Comparison of ENCODE assay signal across 21 cellular contexts in the genomic region with DNA sequence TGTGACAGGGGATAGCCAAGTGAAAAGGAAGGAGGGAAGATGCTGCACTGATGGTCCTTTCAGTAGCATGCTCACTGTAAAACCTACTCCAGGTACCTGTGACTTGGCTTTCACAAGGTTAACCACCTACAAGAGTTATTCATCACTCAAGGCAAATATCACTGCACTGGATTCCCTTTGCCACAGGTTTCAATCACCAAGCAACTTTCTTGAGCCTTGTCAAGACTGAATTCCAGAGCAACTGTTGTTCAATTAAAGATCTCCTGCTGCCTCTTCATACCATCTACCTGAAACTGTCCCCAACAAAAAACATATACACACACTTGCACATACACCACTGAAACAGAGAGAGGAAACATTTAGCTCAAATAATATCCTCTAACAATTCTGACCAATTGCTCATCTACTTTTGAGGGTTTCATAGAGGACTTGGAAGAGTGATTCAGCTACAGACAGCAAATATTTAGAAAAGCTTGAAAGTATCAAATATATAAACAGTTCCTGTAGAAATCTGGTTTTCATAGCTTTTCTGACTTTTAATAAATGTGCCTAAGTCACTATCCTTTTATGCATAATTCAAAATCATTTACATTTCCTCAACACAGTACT. TPM values are rescaled to one million over a fixed set of nuclear protein-coding genes. Genes with fewer than 3 reads are reported as not detected.
DNase-seq lines count a peak whose midpoint lies in the region; ATAC-seq, FAIRE-seq and TF ChIP-seq lines count a peak whose summit lies in the region.
"Had no signal": no experiment of that assay in that cellular context is flagged by ENCODE, and none has a peak within 500 bp of the region (broad histone marks: within the 10 kb centered on the region; RNA-seq: fewer than 3 reads in every experiment).

No MANE protein-coding gene starts in this region.

- no peak overlapping the region for H2AK9ac ChIP-seq in IMR-90 (replicated peaks; ENCODE audit: low read depth, low read length, poor library complexity)

- in situ Hi-C loops in IMR-90 (cut with MboI; ENCODE audit: low sequenced_read_pairs), result no loop called here
- in situ Hi-C loops in mammary epithelial cell (cut with MboI; ENCODE audit: low sequenced_read_pairs in 2 of 2), result loop anchor here in 1 of 2 donors (10.0 kb wide), 1 partner anchor 106 kb away; no protein-coding TSS in a partner anchor

- peak overlapping the region; percentile 24; the same call in 1 of the 2 replicates for H2BK20ac ChIP-seq in IMR-90 (ENCODE audit: low read depth, low read length)

- H3K79me2 ChIP-seq in mammary epithelial cell (ENCODE audit: insufficient read depth, low read length), result peaks cover 96% of the 10 kb centered on the region

- H3K4me3 ChIP-seq in IMR-90 (ENCODE audit: insufficient read depth, low read depth, low read length), result no peak overlapping the region
- peak overlapping the region in 2 of 3 experiments; percentile 90 to 96 for H3K4me3 ChIP-seq in mammary epithelial cell (replicated peaks in 1 of 3; ENCODE audit: insufficient read depth in 1 of 3, low read depth in 2 of 3, low read length in 3 of 3)
- H3K4me3 ChIP-seq: transverse colon had no signal

- H3K27me3 Mint-ChIP-seq in neural crest cell (ENCODE audit: low read depth), result peaks cover 5% of the 10 kb centered on the region
- H3K27me3 Mint-ChIP-seq in activated naive CD8-positive, alpha-beta T cell treated with anti-CD3 and anti-CD28 coated beads, Interleukin-2, amount 50 U/mL, for 24 hours, result peaks cover 42% of the 10 kb centered on the region

- no peak overlapping the region for H2AK5ac ChIP-seq in IMR-90 (ENCODE audit: low read depth, low read length)

- DNase-seq in D721Med (ENCODE audit: insufficient read length, low spot score) (no peak), IMR-90 (peak; percentile 34), mammary epithelial cell (peak; percentile 46), neural crest cell (ENCODE audit: low read depth, low spot score) (no peak), NCI-H69 (lab: John Stamatoyannopoulos, UW) (no peak)
- DNase-seq in activated naive CD8-positive, alpha-beta T cell treated with anti-CD3 and anti-CD28 coated beads, Interleukin-2, amount 50 U/mL, for 24 hours, result no peak
- DNase-seq: activated CD4-positive, alpha-beta T cell treated with anti-CD3 and anti-CD28 coated beads for 48 hours; activated gamma-delta T cell treated with Interleukin-2 at 50 U/mL for 16 hours; anterior cingulate cortex; EL; endodermal cell; H7; hippocampal formation; NCI-H1105; OCI-M1; right cardiac atrium; stimulated activated naive CD4-positive, alpha-beta T cell treated with Interleukin-2 at 50 U/mL for 16 hours; T-helper 9 cell; transverse colon had no signal

- no peak for TF ChIP-seq POLR2A in IMR-90 (IDR thresholded peaks at IDR 0.05; ENCODE audit: low read depth, low read length)

- peak overlapping the region; percentile 4 for H3K4me3 Mint-ChIP-seq in neural crest cell
- H3K4me3 Mint-ChIP-seq in activated naive CD8-positive, alpha-beta T cell treated with anti-CD3 and anti-CD28 coated beads, Interleukin-2, amount 50 U/mL, for 24 hours, result no peak overlapping the region
- H3K4me3 Mint-ChIP-seq: endodermal cell had no signal

- dilution Hi-C loops in IMR-90 (cut with HindIII; ENCODE audit: low sequenced_read_pairs, unreplicated experiment) (no loop called here), mammary epithelial cell (cut with HindIII; ENCODE audit: low sequenced_read_pairs) (loop anchor here (5.0 kb wide), 1 partner anchor 41 kb away; no protein-coding TSS in a partner anchor)

- peak overlapping the region; percentile 37 for H2BK5ac ChIP-seq in IMR-90 (ENCODE audit: low read depth, low read length, poor library complexity, severe bottlenecking)

- no peak overlapping the region for H4K5ac ChIP-seq in IMR-90 (ENCODE audit: low read depth, low read length)

- peak overlapping the region; percentile 64; the same call in 1 of the 2 replicates for H3K56ac ChIP-seq in IMR-90 (ENCODE audit: extremely low read depth, insufficient read depth, low read length)

- no peak overlapping the region for H2AFZ ChIP-seq in IMR-90 (replicated peaks; ENCODE audit: low read length, poor library complexity)
- no peak overlapping the region for H2AFZ ChIP-seq in mammary epithelial cell (ENCODE audit: low read depth, low read length)

- H3K23ac ChIP-seq in IMR-90 (ENCODE audit: low read depth, low read length), result peak overlapping the region; percentile 89

- H4K20me1 ChIP-seq in IMR-90 (ENCODE audit: insufficient read depth, low read length) (peaks cover 60% of the 10 kb centered on the region), mammary epithelial cell (ENCODE audit: insufficient read depth, low read length) (peaks cover 2% of the 10 kb centered on the region)

- H3K9me3 ChIP-seq in IMR-90 (ENCODE audit: control insufficient read depth, insufficient read depth, low read length) (no peaks in the 10 kb centered on the region), mammary epithelial cell (replicated peaks; ENCODE audit: insufficient read depth, low read length) (no peaks in the 10 kb centered on the region)
- H3K9me3 ChIP-seq: transverse colon had no signal

- no peak overlapping the region; the same call in 1 of the 2 replicates for H3K14ac ChIP-seq in IMR-90 (replicated peaks; ENCODE audit: low read depth, low read length)

- H3K4ac ChIP-seq in IMR-90 (ENCODE audit: low read depth, low read length), result no peak overlapping the region

- TF ChIP-seq RAD21 in IMR-90 (IDR thresholded peaks at IDR 0.05; ENCODE audit: low read length), result no peak

- FAIRE-seq in D721Med (lab: Jason Lieb, UNC), result peak; percentile 76

- ATAC-seq in IMR-90 (ENCODE audit: low read depth), result no peak
- ATAC-seq in activated naive CD8-positive, alpha-beta T cell treated with anti-CD3 and anti-CD28 coated beads, Interleukin-2, amount 50 U/mL, for 24 hours, result no peak
- ATAC-seq in HG03175 (IDR thresholded peaks at IDR 0.05; ENCODE audit: unreplicated experiment), result no peak
- ATAC-seq in GM18909 (IDR thresholded peaks at IDR 0.05; ENCODE audit: poor library complexity, unreplicated experiment), result no peak
- ATAC-seq: right cardiac atrium had no signal

- 0 out of 4 replicates have a peak overlapping the region, but pooled peaks of 1 of the 2 experiments have one; percentile 22 for H4K8ac ChIP-seq in IMR-90 (ENCODE audit: low read depth in 2 of 2, low read length in 2 of 2)

- peaks cover 13% of the 10 kb centered on the region for H3K9me1 ChIP-seq in IMR-90 (ENCODE audit: insufficient read depth, low read length)

- H2BK15ac ChIP-seq in IMR-90 (ENCODE audit: low read depth, low read length), result peak overlapping the region; percentile 9; the same call in 1 of the 3 replicates

- H3K4me1 Mint-ChIP-seq in neural crest cell, result peaks cover 67% of the 10 kb centered on the region
- H3K4me1 Mint-ChIP-seq in activated naive CD8-positive, alpha-beta T cell treated with anti-CD3 and anti-CD28 coated beads, Interleukin-2, amount 50 U/mL, for 24 hours, result peaks cover 3% of the 10 kb centered on the region

- no peak overlapping the region for H2BK120ac ChIP-seq in IMR-90 (ENCODE audit: low read depth, low read length)

- H3K27ac ChIP-seq in IMR-90 (ENCODE audit: insufficient read depth, low read length) (no peak overlapping the region), mammary epithelial cell (ENCODE audit: insufficient read depth, low read depth, low read length) (peak overlapping the region; percentile 9)
- H3K27ac ChIP-seq: transverse colon had no signal

- H3K36me3 ChIP-seq in IMR-90 (ENCODE audit: control insufficient read depth, insufficient read depth, low read length), result no peaks in the 10 kb centered on the region
- no peaks in the 10 kb centered on the region for H3K36me3 ChIP-seq in mammary epithelial cell (ENCODE audit: insufficient read depth, low read length)
- H3K36me3 ChIP-seq: transverse colon had no signal

- no peaks in the 10 kb centered on the region for H3K27me3 ChIP-seq in IMR-90 (ENCODE audit: control insufficient read depth, insufficient read depth, low read length)
- no peaks in the 10 kb centered on the region for H3K27me3 ChIP-seq in mammary epithelial cell (ENCODE audit: insufficient read depth, low read length)

- H3K4me1 ChIP-seq in IMR-90 (ENCODE audit: control insufficient read depth, insufficient read depth, low read length) (peaks cover 17% of the 10 kb centered on the region), mammary epithelial cell (ENCODE audit: insufficient read depth, low read length) (peaks cover 30% of the 10 kb centered on the region)

- POLR2A ChIA-PET in IMR-90 (lab: Charles Lee; ENCODE audit: unreplicated experiment), result interaction anchor here (0.6 kb wide), 1 partner anchor 46 kb away, joined by 3 read pairs; no protein-coding TSS in a partner anchor

- H3K9me3 Mint-ChIP-seq in neural crest cell, result no peaks in the 10 kb centered on the region
- no peaks in the 10 kb centered on the region for H3K9me3 Mint-ChIP-seq in activated naive CD8-positive, alpha-beta T cell treated with anti-CD3 and anti-CD28 coated beads, Interleukin-2, amount 50 U/mL, for 24 hours
- H3K9me3 Mint-ChIP-seq: endodermal cell had no signal

- CTCF ChIA-PET in IMR-90 (lab: Yijun Ruan, JAX) (interaction anchor here (1.1 kb wide), 1 partner anchor 50 kb away, joined by 3 read pairs; no protein-coding TSS in a partner anchor), mammary epithelial cell (lab: Charles Lee; ENCODE audit: low non-redundant PET) (interaction anchor here (0.6 kb wide), 1 partner anchor 158 kb away, joined by 6 read pairs; no protein-coding TSS in a partner anchor)

- intact Hi-C loops in IMR-90 (cut with micrococcal nuclease) (no loop called here), mammary epithelial cell (cut with micrococcal nuclease) (no loop called here)

- H3K79me1 ChIP-seq in IMR-90 (ENCODE audit: low read depth in 1 of 2, low read length in 2 of 2), result peaks cover 0 to 22% of the 10 kb centered on the region in 2 experiments; a peak in 2 of 4 replicates

- H3K9ac ChIP-seq in IMR-90 (ENCODE audit: low read depth, low read length) (no peak overlapping the region; the same call in 1 of the 2 replicates), mammary epithelial cell (ENCODE audit: insufficient read depth, low read length) (no peak overlapping the region)

- H3K18ac ChIP-seq in IMR-90 (ENCODE audit: low read depth, low read length), result no peak overlapping the region

- H3K27ac Mint-ChIP-seq in neural crest cell (ENCODE audit: unreplicated experiment), result no peak overlapping the region
- no peak overlapping the region for H3K27ac Mint-ChIP-seq in activated naive CD8-positive, alpha-beta T cell treated with anti-CD3 and anti-CD28 coated beads, Interleukin-2, amount 50 U/mL, for 24 hours
- H3K27ac Mint-ChIP-seq: endodermal cell had no signal

- H3K4me2 ChIP-seq in IMR-90 (ENCODE audit: low read depth, low read length) (peak overlapping the region; percentile 20), mammary epithelial cell (ENCODE audit: insufficient read depth, low read depth, low read length) (peak overlapping the region; percentile 90)

- no peak overlapping the region for H4K91ac ChIP-seq in IMR-90 (ENCODE audit: insufficient read depth, low read depth, low read length)

- TF ChIP-seq CTCF in D721Med (IDR thresholded peaks at IDR 0.05; ENCODE audit: insufficient read depth, missing control alignments) (no peak), IMR-90 (conservative IDR thresholded peaks at IDR 0.05; ENCODE audit: low read depth, low read length) (no peak), mammary epithelial cell (conservative IDR thresholded peaks at IDR 0.05 in 1 of 2, IDR thresholded peaks at IDR 0.05 in 1 of 2; ENCODE audit: extremely low read depth in 1 of 2, insufficient read depth in 1 of 2, low read depth in 1 of 2, low read length in 2 of 2) (no peak), neural crest cell (conservative IDR thresholded peaks at IDR 0.05) (no peak)

- H3K36me3 Mint-ChIP-seq in neural crest cell (ENCODE audit: low read depth), result no peaks in the 10 kb centered on the region
- H3K36me3 Mint-ChIP-seq in activated naive CD8-positive, alpha-beta T cell treated with anti-CD3 and anti-CD28 coated beads, Interleukin-2, amount 50 U/mL, for 24 hours (ENCODE audit: low read depth), result no peaks in the 10 kb centered on the region

- no TSS peak for BruUV-seq in IMR-90 (replicated peaks; lab: Mats Ljungman, UMichigan)
- BruUV-seq in mammary epithelial cell (replicated peaks; lab: Mats Ljungman, UMichigan), result no TSS peak

RNA-seq across cellular contexts. Expression of a gene that starts 6.5 kb away (rescaled TPM):
- total RNA-seq in IMR-90 (2012; rRNA removed) (88.2 and 126 TPM in 2 replicates), mammary epithelial cell (100 to 1,000 TPM in 1 of 2 donors, 10 to 100 TPM in 1; 67.7 to 195 TPM), neural crest cell (141 and 144 TPM in 2 replicates)
- polyA plus RNA-seq in IMR-90 (2012; rRNA removed) (20.3 and 23.4 TPM in 2 replicates), mammary epithelial cell (6.1 TPM)
- 9.7 and 14.1 TPM in 2 replicates for polyA plus RNA-seq in IMR-90 (2012; cell fraction: cytosol; rRNA removed)
- 15.6 and 47.0 TPM in 2 replicates for polyA plus RNA-seq in IMR-90 (2012; cell fraction: nucleus; rRNA removed; ENCODE audit: low replicate concordance)
- polyA minus RNA-seq in mammary epithelial cell, result 285 TPM

Comparison
In these comparisons a context has a peak if more than half of its experiments do, and no peak if none do; other contexts are left out.
1. DNase-seq: peak in IMR-90 (single experiment) and mammary epithelial cell (single experiment); none in D721Med (single experiment), neural crest cell (single experiment), activated naive CD8-positive, alpha-beta T cell treated with anti-CD3 and anti-CD28 coated beads, Interleukin-2, amount 50 U/mL, for 24 hours (single experiment) and NCI-H69 (single experiment).